In genomic region chr2:165938237-165938636, GRCh38 we compare ENCODE assay signal across 12 cellular contexts. TPM values are rescaled to one million over a fixed set of nuclear protein-coding genes. Genes with fewer than 3 reads are reported as not detected.
A peak's percentile ranks its signal among the peaks of the same experiment; 100 is the strongest.
DNase-seq lines count a peak whose midpoint lies in the region; ATAC-seq, FAIRE-seq and TF ChIP-seq lines count a peak whose summit lies in the region.
"Had no signal": no experiment of that assay in that cellular context is flagged by ENCODE, and none has a peak within 500 bp of the region (broad histone marks: within the 10 kb centered on the region; RNA-seq: fewer than 3 reads in every experiment).

No MANE protein-coding gene starts in this region.

- TF ChIP-seq POLR2A in A549 (IDR thresholded peaks at IDR 0.05; ENCODE audit: low read length): no peak
- no peak for TF ChIP-seq POLR2A in K562 (conservative IDR thresholded peaks at IDR 0.05)
- TF ChIP-seq POLR2A in body of pancreas (IDR thresholded peaks at IDR 0.05): no peak

- H3K9me3 Mint-ChIP-seq in nephron progenitor cell: no peaks in the 10 kb centered on the region
- H3K9me3 Mint-ChIP-seq: CD14-positive monocyte; CD8-positive, alpha-beta memory T cell had no signal

- no peak for DNase-seq in A549 (ENCODE audit: low read depth in 1 of 2, low spot score in 1 of 2)
- no peak for DNase-seq in K562 (ENCODE audit: extremely low read depth in 1 of 4, low spot score in 3 of 4)
- DNase-seq in nephron progenitor cell: no peak
- no peak for DNase-seq in body of pancreas
- DNase-seq: Caco-2; CD8-positive, alpha-beta memory T cell; GF-D8 had no signal

- no peak overlapping the region for H3K9ac ChIP-seq in K562 (ENCODE audit: insufficient read depth in 1 of 2, low read depth in 2 of 2, low read length in 2 of 2)

- H3K27ac ChIP-seq in A549: no peak overlapping the region
- H3K27ac ChIP-seq in HEK293 (ENCODE audit: extremely low read depth, low read depth, low read length): no peak overlapping the region
- H3K27ac ChIP-seq in K562 (ENCODE audit: extremely low read depth, low read depth, low read length): no peak overlapping the region
- no peak overlapping the region for H3K27ac ChIP-seq in body of pancreas

- peak overlapping the region; percentile 47 for H3K27ac Mint-ChIP-seq in nephron progenitor cell

- FAIRE-seq in A549 (lab: Jason Lieb, UNC): no peak
- no peak for FAIRE-seq in K562 (lab: Jason Lieb, UNC)
- FAIRE-seq: H54 had no signal

- no peaks in the 10 kb centered on the region for H3K4me1 Mint-ChIP-seq in nephron progenitor cell
- H3K4me1 Mint-ChIP-seq: CD14-positive monocyte had no signal

- H3K9me3 ChIP-seq in A549 (no peaks in the 10 kb centered on the region), HEK293 (ENCODE audit: control insufficient read depth, insufficient read depth, low read depth, low read length) (no peaks in the 10 kb centered on the region), K562 (replicated peaks; ENCODE audit: control insufficient read depth, insufficient read depth, low read depth, low read length) (no peaks in the 10 kb centered on the region), body of pancreas (no peaks in the 10 kb centered on the region)
- H3K9me3 ChIP-seq: Caco-2 had no signal

- intact Hi-C loops in K562 (cut with micrococcal nuclease) (no loop called here), body of pancreas (cut with DNase I) (no loop called here)

- H3K4me2 ChIP-seq in A549 (no peak overlapping the region), K562 (ENCODE audit: insufficient read depth, low read length) (no peak overlapping the region)

- in situ Hi-C loops in K562 (cut with MboI): loop anchor here (25.0 kb wide), 1 partner anchor 474 kb away; no protein-coding TSS in a partner anchor

- peaks cover 45 to 78% of the 10 kb centered on the region in 2 experiments for H3K36me3 ChIP-seq in HEK293 (ENCODE audit: control insufficient read depth in 2 of 2, insufficient read depth in 1 of 2, low read length in 2 of 2)
- peaks cover 72% of the 10 kb centered on the region for H3K36me3 ChIP-seq in K562 (ENCODE audit: control insufficient read depth, insufficient read depth, low read length)
- H3K36me3 ChIP-seq in body of pancreas (replicated peaks in 1 of 2; ENCODE audit: insufficient read depth in 1 of 2, low read depth in 2 of 2): peaks cover 8 to 13% of the 10 kb centered on the region in 2 donors

- H3K4me3 Mint-ChIP-seq in nephron progenitor cell: no peak overlapping the region
- H3K4me3 Mint-ChIP-seq: CD14-positive monocyte; CD8-positive, alpha-beta memory T cell had no signal

- ATAC-seq in A549 (no peak), K562 (no peak), GM18907 (IDR thresholded peaks at IDR 0.05; ENCODE audit: unreplicated experiment) (no peak), body of pancreas (no peak), HG03521 (IDR thresholded peaks at IDR 0.05; ENCODE audit: unreplicated experiment) (no peak)

- TF ChIP-seq EP300 in A549 (IDR thresholded peaks at IDR 0.05): no peak
- no peak for TF ChIP-seq EP300 in K562 (IDR thresholded peaks at IDR 0.05; ENCODE audit: low read length)

- peaks cover 2% of the 10 kb centered on the region for H3K27me3 Mint-ChIP-seq in nephron progenitor cell (ENCODE audit: low read depth, poor library complexity)
- H3K27me3 Mint-ChIP-seq: CD8-positive, alpha-beta memory T cell had no signal

- 100% methylated on average over 1 of the region's 1 CpG for WGBS in A549 (ENCODE audit: missing lambda C conversion rate)
- 94% methylated on average over 1 of the region's 1 CpG for WGBS in K562 (ENCODE audit: insufficient coverage, low coverage, missing lambda C conversion rate)
- WGBS in body of pancreas, 2 donors: 81 to 83% methylated on average over 1 of the region's 1 CpG

- H3K27me3 ChIP-seq in K562 (ENCODE audit: control insufficient read depth in 2 of 2, insufficient read depth in 2 of 2, low read length in 2 of 2) (no peaks in the 10 kb centered on the region), body of pancreas (no peaks in the 10 kb centered on the region)

- POLR2A ChIA-PET in A549 (lab: Yijun Ruan, JAX) (no interaction called here), HEK293 (lab: Yijun Ruan, JAX) (no interaction called here), K562 (lab: Yijun Ruan, JAX) (interaction anchor here (1.0 kb wide), 1 partner anchor 11 kb away, joined by 3 read pairs; no protein-coding TSS in a partner anchor)

- CTCF ChIA-PET in A549 (lab: Yijun Ruan, JAX): interaction anchor here (0.6 kb wide), 1 partner anchor 450 kb away, joined by 4 read pairs; no protein-coding TSS in a partner anchor
- CTCF ChIA-PET in HEK293 (lab: Yijun Ruan, JAX): no interaction called here
- CTCF ChIA-PET in K562 (lab: Yijun Ruan, JAX; ENCODE audit: low intra/inter-chr PET ratio): no interaction called here

- H3K4me1 ChIP-seq in A549 (no peaks in the 10 kb centered on the region), HEK293 (ENCODE audit: control insufficient read depth, insufficient read depth, low read length) (no peaks in the 10 kb centered on the region), K562 (replicated peaks in 1 of 2; ENCODE audit: control insufficient read depth in 2 of 2, insufficient read depth in 2 of 2, low read length in 2 of 2) (no peaks in the 10 kb centered on the region), body of pancreas (no peaks in the 10 kb centered on the region)

- no peak overlapping the region for H3K4me3 ChIP-seq in A549
- no peak overlapping the region for H3K4me3 ChIP-seq in HEK293 (ENCODE audit: low read depth, low read length)
- H3K4me3 ChIP-seq in K562: no peak overlapping the region
- no peak overlapping the region for H3K4me3 ChIP-seq in body of pancreas

- TF ChIP-seq RAD21 in A549 (conservative IDR thresholded peaks at IDR 0.05 in 1 of 2, IDR thresholded peaks at IDR 0.05 in 1 of 2) (no peak), K562 (CRISPR knock-in tag; conservative IDR thresholded peaks at IDR 0.05 in 1 of 2, IDR thresholded peaks at IDR 0.05 in 1 of 2) (no peak)

- H3K79me2 ChIP-seq in K562 (ENCODE audit: control insufficient read depth, insufficient read depth, low read length): no peaks in the 10 kb centered on the region

- BruUV-seq in K562 (replicated peaks; lab: Mats Ljungman, UMichigan): no TSS peak

- no peaks in the 10 kb centered on the region for H4K20me1 ChIP-seq in K562 (replicated peaks; ENCODE audit: control insufficient read depth, insufficient read depth, low read length)

- peaks cover 72% of the 10 kb centered on the region for H3K36me3 Mint-ChIP-seq in nephron progenitor cell (ENCODE audit: low read depth)

- no peak for TF ChIP-seq CTCF in A549 (IDR thresholded peaks at IDR 0.05)
- no peak for TF ChIP-seq CTCF in HEK293 (tag by site-specific recombination; IDR thresholded peaks at IDR 0.05)
- no peak for TF ChIP-seq CTCF in K562 (IDR thresholded peaks at IDR 0.05 in 2 of 3, conservative IDR thresholded peaks at IDR 0.05 in 1 of 3; ENCODE audit: insufficient read depth in 2 of 3, low read depth in 1 of 3, low read length in 3 of 3)
- no peak for TF ChIP-seq CTCF in nephron progenitor cell (IDR thresholded peaks at IDR 0.05)
- no peak for TF ChIP-seq CTCF in body of pancreas (IDR thresholded peaks at IDR 0.05)

- no peaks in the 10 kb centered on the region for H3K9me1 ChIP-seq in K562 (ENCODE audit: control insufficient read depth, insufficient read depth, low read length)

- no peak overlapping the region for H2AFZ ChIP-seq in K562 (ENCODE audit: low read depth, low read length)

TF ChIP-seq in A549, 52 proteins besides CTCF, POLR2A, EP300 and RAD21:
- no peak for TF ChIP-seq NR3C1 (IDR thresholded peaks at IDR 0.05)
- TF ChIP-seq HDAC2 (IDR thresholded peaks at IDR 0.05): no peak
- TF ChIP-seq MAFK (IDR thresholded peaks at IDR 0.05; ENCODE audit: partially characterized antibody): peak; percentile 36

TF ChIP-seq in HEK293, 187 proteins besides CTCF, POLR2A, EP300 and RAD21:
- TF ChIP-seq SETDB1 (IDR thresholded peaks at IDR 0.05; ENCODE audit: insufficient read length, low read length): no peak
- TF ChIP-seq SCRT2 (tag by site-specific recombination; IDR thresholded peaks at IDR 0.05): peak; percentile 79

RNA-seq across cellular contexts. Expression of gene TTC21B, which starts 15.3 kb away (rescaled TPM):
- polyA plus RNA-seq in A549 (2011; rRNA removed): 17.5 and 23.3 TPM in 2 replicates
- 5.4 and 5.9 TPM in 2 replicates for polyA plus RNA-seq in A549 (2012; cell fraction: cytosol; rRNA removed)
- polyA plus RNA-seq in A549 (2012; cell fraction: nucleus; rRNA removed): 4.9 and 6.3 TPM in 2 replicates
- polyA plus RNA-seq in A549 (2017; fragmentation: RNase III; extraction: RNeasy Plus Mini Kit Qiagen cat#74134 plus additional on column Dnase treatment): 6.1 to 7.2 TPM (median 6.2 TPM) in 3 replicates
- polyA minus RNA-seq in A549 (2011; rRNA and poly(A)+ RNA removed): 15.8 and 18.6 TPM in 2 replicates
- total RNA-seq in K562 (2011; cell fraction: chromatin; rRNA removed; ENCODE audit: low replicate concordance): 40.6 and 134 TPM in 2 replicates
- 16.2 and 28.6 TPM in 2 replicates for total RNA-seq in K562 (2011; cell fraction: nucleolus; rRNA removed)
- 40.7 and 49.7 TPM in 2 replicates for total RNA-seq in K562 (2011; cell fraction: nucleoplasm; rRNA removed)
- total RNA-seq in K562 (2014; rRNA removed): 18.5 and 26.1 TPM in 2 replicates
- total RNA-seq in K562 (2014; rRNA removed; fragmentation: Illumina TruSeq; extraction: Trizol): 26.3 and 29.9 TPM in 2 replicates
- 27.7 and 29.3 TPM in 2 replicates for total RNA-seq in K562 (2015; rRNA removed; fragmentation: Illumina TruSeq; extraction: Trizol)
- 17.2 and 20.8 TPM in 2 replicates for total RNA-seq in K562 (2021)
- polyA plus RNA-seq in K562 (2011; rRNA removed): 30.0 and 34.9 TPM in 2 replicates
- 8.0 and 13.6 TPM in 2 replicates for polyA plus RNA-seq in K562 (2011; cell fraction: cytosol; rRNA removed)
- polyA plus RNA-seq in K562 (2011; cell fraction: nucleus; rRNA removed): 39.4 and 45.7 TPM in 2 replicates
- polyA plus RNA-seq in K562 (2012): 7.5 and 9.2 TPM in 2 replicates
- polyA plus RNA-seq in K562 (2014; fragmentation: Illumina TruSeq; extraction: Trizol): 14.2 and 16.5 TPM in 2 replicates
- polyA plus RNA-seq in K562 (2014; fragmentation: Nextera tagmentation; extraction: Ambion mirVana): 1 to 10 TPM; 5.2 to 8.7 TPM
- polyA plus RNA-seq in K562 (2014; rRNA removed): 20.8 and 21.2 TPM in 2 replicates
- polyA minus RNA-seq in K562 (2011; rRNA and poly(A)+ RNA removed): 84.5 and 90.4 TPM in 2 replicates
- polyA minus RNA-seq in K562 (2011; cell fraction: cytosol; rRNA and poly(A)+ RNA removed): 9.7 and 20.7 TPM in 2 replicates
- 54.7 and 82.5 TPM in 2 replicates for polyA minus RNA-seq in K562 (2011; cell fraction: nucleus; rRNA and poly(A)+ RNA removed)
- total RNA-seq in body of pancreas: 10 to 100 TPM; 27.4 to 29.3 TPM
